In genomic region chr5:126732716-126733115, GRCh38 we compare ENCODE assay signal across 14 cellular contexts.
"Had no signal": no experiment of that assay in that cellular context is flagged by ENCODE, and none has a peak within 500 bp of the region (broad histone marks: within the 10 kb centered on the region; RNA-seq: fewer than 3 reads in every experiment).

No MANE protein-coding gene starts in this region.

- DNase-seq: activated CD4-positive, alpha-beta T cell treated with anti-CD3 and anti-CD28 coated beads for 48 hours; activated naive CD8-positive, alpha-beta T cell treated with anti-CD3 and anti-CD28 coated beads for 36 hours; effector memory CD8-positive, alpha-beta T cell; foreskin melanocyte; immature natural killer cell; lower lobe of right lung; midbrain; ovary; stimulated activated CD4-positive, alpha-beta T cell treated with anti-CD3 and anti-CD28 coated beads, Interleukin-15, amount 100 ng/mL, for 24 hours; stimulated activated CD4-positive, alpha-beta T cell treated with anti-CD3 and anti-CD28 coated beads, Interleukin-4, amount 100 ng/mL, for 1 hour; stimulated activated naive CD4-positive, alpha-beta T cell; substantia nigra; T-helper 17 cell had no signal

- ATAC-seq: effector memory CD8-positive, alpha-beta T cell; lower lobe of right lung; T-helper 17 cell; WTC11 had no signal
